ENCODE assay signal across 8 cellular contexts in genomic region chr10:29377333-29377961, GRCh38.
DNase-seq lines count a peak whose midpoint lies in the region; ATAC-seq and TF ChIP-seq lines count a peak whose summit lies in the region.

No MANE protein-coding gene starts in this region.

- H3K36me3 Mint-ChIP-seq in nephron progenitor cell (ENCODE audit: low read depth), result no peaks in the 10 kb centered on the region

- H3K27ac Mint-ChIP-seq in nephron progenitor cell, result no peak overlapping the region

- no peak overlapping the region for H3K4me3 ChIP-seq in choroid plexus epithelial cell (ENCODE audit: low read depth, low read length)

- TF ChIP-seq CTCF in choroid plexus epithelial cell (conservative IDR thresholded peaks at IDR 0.05; ENCODE audit: low read depth, low read length) (peak; percentile 83), nephron progenitor cell (IDR thresholded peaks at IDR 0.05) (peak; percentile 56)

- H3K9me3 Mint-ChIP-seq in nephron progenitor cell, result no peaks in the 10 kb centered on the region

- H3K27me3 Mint-ChIP-seq in nephron progenitor cell (ENCODE audit: low read depth, poor library complexity), result peaks cover under 1% of the 10 kb centered on the region

- DNase-seq in SKM-1 (lab: John Stamatoyannopoulos, UW; ENCODE audit: unreplicated experiment) (peak; percentile 2), SKM-1 treated with dmso at 0.1 percent for 144 hours (lab: John Stamatoyannopoulos, UW; ENCODE audit: unreplicated experiment) (no peak), NAMALWA (ENCODE audit: low spot score) (peak; percentile 20), choroid plexus epithelial cell (ENCODE audit: low read depth) (peak; percentile 62), nephron progenitor cell (no peak), GF-D8 (lab: John Stamatoyannopoulos, UW) (no peak)
- DNase-seq in activated CD4-positive, alpha-beta T cell treated with anti-CD3 and anti-CD28 coated beads, Interleukin-2, amount 50 U/mL, for 48 hours, result no peak

- no peak overlapping the region for H3K4me3 Mint-ChIP-seq in nephron progenitor cell

- H3K4me1 Mint-ChIP-seq in nephron progenitor cell, result peaks cover 12% of the 10 kb centered on the region

- ATAC-seq in GM21447 (IDR thresholded peaks at IDR 0.05; ENCODE audit: unreplicated experiment), result no peak

Comparison
In these comparisons a context has a peak if more than half of its experiments do, and no peak if none do; other contexts are left out.
1. DNase-seq: peak in SKM-1 (single experiment), NAMALWA (single experiment) and choroid plexus epithelial cell (single experiment); none in SKM-1 treated with dmso at 0.1 percent for 144 hours (single experiment), nephron progenitor cell (single experiment), activated CD4-positive, alpha-beta T cell treated with anti-CD3 and anti-CD28 coated beads, Interleukin-2, amount 50 U/mL, for 48 hours (0 of 2) and GF-D8 (single experiment).